Comparison of ENCODE assay signal across 19 cellular contexts in genomic region chr3:134235677-134236076, GRCh38. TPM values are rescaled to one million over a fixed set of nuclear protein-coding genes. Genes with fewer than 3 reads are reported as not detected.
A peak's percentile ranks its signal among the peaks of the same experiment; 100 is the strongest.
DNase-seq lines count a peak whose midpoint lies in the region; ATAC-seq and TF ChIP-seq lines count a peak whose summit lies in the region.
"Had no signal": no experiment of that assay in that cellular context is flagged by ENCODE, and none has a peak within 500 bp of the region (broad histone marks: within the 10 kb centered on the region; RNA-seq: fewer than 3 reads in every experiment).

No MANE protein-coding gene starts in this region.

- DNase-seq in cardiac muscle cell (ENCODE audit: low read depth in 1 of 2, low spot score in 1 of 2) = no peak
- no peak for DNase-seq in right atrium auricular region (ENCODE audit: low spot score)
- DNase-seq in chondrocyte (ENCODE audit: low spot score) = no peak
- no peak for DNase-seq in naive B cell
- DNase-seq in tibial artery = no peak
- no peak for DNase-seq in stimulated activated CD4-positive, alpha-beta T cell treated with anti-CD3 and anti-CD28 coated beads, Interleukin-15, amount 100 ng/mL, for 24 hours
- DNase-seq in SKM-1 treated with dmso at 0.1 percent for 144 hours (lab: John Stamatoyannopoulos, UW; ENCODE audit: unreplicated experiment) = no peak
- DNase-seq in GM13977 (ENCODE audit: low spot score) = no peak
- DNase-seq: activated CD4-positive, alpha-beta T cell treated with anti-CD3 and anti-CD28 coated beads, Interleukin-2, amount 10 ng/mL, durations not matched to agents 24 days and 14 days; amniotic stem cell; cortex of kidney; EL; NCI-H1092; SHP77 treated with DMSO at 0.1 percent for 48 hours; stimulated activated naive CD4-positive, alpha-beta T cell treated with Interleukin-2 at 50 U/mL for 16 hours had no signal

- H3K4me1 Mint-ChIP-seq in chondrocyte (ENCODE audit: low read depth) = peaks cover 70% of the 10 kb centered on the region
- H3K4me1 Mint-ChIP-seq in naive B cell = peaks cover 55 to 82% (median 64%) of the 10 kb centered on the region in 3 donors

- H3K27me3 Mint-ChIP-seq in chondrocyte (ENCODE audit: low read depth) (no peaks in the 10 kb centered on the region), naive B cell (no peaks in the 10 kb centered on the region)
- H3K27me3 Mint-ChIP-seq: IgD-negative memory B cell had no signal

- no peaks in the 10 kb centered on the region for H3K27me3 ChIP-seq in cardiac muscle cell
- H3K27me3 ChIP-seq in right atrium auricular region = no peaks in the 10 kb centered on the region
- H3K27me3 ChIP-seq in tibial artery = no peaks in the 10 kb centered on the region
- H3K27me3 ChIP-seq: neutrophil had no signal

- H3K36me3 ChIP-seq in cardiac muscle cell = no peaks in the 10 kb centered on the region
- H3K36me3 ChIP-seq in right atrium auricular region = no peaks in the 10 kb centered on the region
- no peaks in the 10 kb centered on the region for H3K36me3 ChIP-seq in tibial artery
- H3K36me3 ChIP-seq: neutrophil had no signal

- in situ Hi-C loops in GM13977 (cut with MboI; ENCODE audit: low pct_unique_long_range_greater_than_20kb, low sequenced_read_pairs, unreplicated experiment) = no loop called here

- H3K4me3 Mint-ChIP-seq in chondrocyte (ENCODE audit: unreplicated experiment) (no peak overlapping the region), naive B cell (peak overlapping the region in 1 of 8 donors; percentile 6)
- H3K4me3 Mint-ChIP-seq: activated CD4-positive, alpha-beta T cell treated with anti-CD3 and anti-CD28 coated beads, Interleukin-2, amount 10 ng/mL, durations not matched to agents 24 days and 14 days; T-helper 2 cell treated with Interferon-gamma antibody and Interleukin-4, amounts not matched to agents 5 μg/mL and 100 μg/mL, for 36 hours had no signal

- H3K27ac Mint-ChIP-seq in chondrocyte (ENCODE audit: unreplicated experiment) (peak overlapping the region; percentile 69), naive B cell (peak overlapping the region in 4 of 6 donors; percentile 6 to 71 (median 65))
- H3K27ac Mint-ChIP-seq: activated CD4-positive, alpha-beta T cell treated with anti-CD3 and anti-CD28 coated beads, Interleukin-2, amount 10 ng/mL, durations not matched to agents 24 days and 14 days; IgD-negative memory B cell; T-helper 2 cell treated with Interferon-gamma antibody and Interleukin-4, amounts not matched to agents 5 μg/mL and 100 μg/mL, for 36 hours had no signal

- intact Hi-C loops in tibial artery (cut with DNase I; ENCODE audit: low total_unique reads) = no loop called here

- H3K27ac ChIP-seq in cardiac muscle cell = peak overlapping the region; percentile 58
- peak overlapping the region in 1 of 2 donors; percentile 42 for H3K27ac ChIP-seq in right atrium auricular region
- H3K27ac ChIP-seq in tibial artery = peak overlapping the region; percentile 51 to 60
- H3K27ac ChIP-seq: neutrophil had no signal

- H3K4me1 ChIP-seq in cardiac muscle cell (ENCODE audit: low read depth) (peaks cover 23% of the 10 kb centered on the region), right atrium auricular region (peaks cover 0 to 76% of the 10 kb centered on the region in 2 donors), tibial artery (peaks cover 0 to 85% (median 39%) of the 10 kb centered on the region in 4 donors)

- H3K9me3 ChIP-seq in cardiac muscle cell (ENCODE audit: low read depth) (no peaks in the 10 kb centered on the region), right atrium auricular region (no peaks in the 10 kb centered on the region), tibial artery (no peaks in the 10 kb centered on the region)
- H3K9me3 ChIP-seq: neutrophil had no signal

- no peaks in the 10 kb centered on the region for H3K9me3 Mint-ChIP-seq in chondrocyte (ENCODE audit: low read depth)
- no peaks in the 10 kb centered on the region for H3K9me3 Mint-ChIP-seq in naive B cell
- H3K9me3 Mint-ChIP-seq: IgD-negative memory B cell; T-helper 2 cell treated with Interferon-gamma antibody and Interleukin-4, amounts not matched to agents 5 μg/mL and 100 μg/mL, for 36 hours had no signal

- H3K4me3 ChIP-seq in cardiac muscle cell (no peak overlapping the region), right atrium auricular region (no peak overlapping the region), tibial artery (no peak overlapping the region)
- H3K4me3 ChIP-seq: lung had no signal

- H3K36me3 Mint-ChIP-seq in chondrocyte (ENCODE audit: low read depth) (no peaks in the 10 kb centered on the region), naive B cell (no peaks in the 10 kb centered on the region)
- H3K36me3 Mint-ChIP-seq: IgD-negative memory B cell had no signal

- TF ChIP-seq CTCF in cardiac muscle cell (IDR thresholded peaks at IDR 0.05; ENCODE audit: low read depth, low read length) (no peak), right atrium auricular region (IDR thresholded peaks at IDR 0.05) (no peak), chondrocyte (IDR thresholded peaks at IDR 0.05) (no peak), tibial artery (IDR thresholded peaks at IDR 0.05) (no peak), GM13977 (IDR thresholded peaks at IDR 0.05; ENCODE audit: extremely low read depth, insufficient read depth, missing control alignments) (no peak)

- ATAC-seq in naive B cell (ENCODE audit: low read depth in 2 of 2) = no peak

RNA-seq across cellular contexts. Expression of gene RYK, which starts 15.0 kb away (rescaled TPM):
- total RNA-seq in cardiac muscle cell (65.9 and 73.3 TPM in 2 replicates), right atrium auricular region (10 to 100 TPM; 46.2 to 61.0 TPM), chondrocyte (49.6 to 57.8 TPM (median 57.6 TPM) in 3 replicates)
- polyA plus RNA-seq in cardiac muscle cell (61.8 and 75.5 TPM in 2 replicates), naive B cell (ENCODE audit: low read depth in 6 of 6) (10 to 100 TPM in 2 of 6 donors, 1 to 10 TPM in 4; 3.7 to 14.2 (median 8.1) TPM)
